Comparison of ENCODE assay signal across 22 cellular contexts in genomic region chr16:79100456-79100855, GRCh38.
"Had no signal": no experiment of that assay in that cellular context is flagged by ENCODE, and none has a peak within 500 bp of the region (broad histone marks: within the 10 kb centered on the region; RNA-seq: fewer than 3 reads in every experiment).

No MANE protein-coding gene starts in this region.

- H3K4me3 ChIP-seq: breast epithelium, coronary artery, gastroesophageal sphincter, heart left ventricle, sigmoid colon, smooth muscle cell, stomach, suprapubic skin, tibial nerve had no signal

- DNase-seq: activated CD8-positive, alpha-beta memory T cell treated with anti-CD3 and anti-CD28 coated beads for 24 hours; activated naive CD4-positive, alpha-beta T cell treated with Interleukin-2 at 50 U/mL for 16 hours; activated naive CD8-positive, alpha-beta T cell treated with anti-CD3 and anti-CD28 coated beads, Interleukin-2, amount 10 ng/mL, durations not matched to agents 7 days and 5 days; activated T-cell treated with anti-CD3 and anti-CD28 coated beads, Interleukin-2, amount 50 U/mL, for 48 hours; amniotic stem cell; cerebellar nuclear complex; heart left ventricle; occipital lobe; sigmoid colon; stimulated activated CD4-positive, alpha-beta T cell treated with anti-CD3 and anti-CD28 coated beads, Interleukin-15, amount 100 ng/mL, for 24 hours; stomach; T1000 had no signal

- H3K9me3 Mint-ChIP-seq: natural killer cell treated with Interleukin-12 subunit alpha and Interleukin-12 subunit beta and Interleukin-15 and Interleukin-18, amount 100 ng/mL, for 72 hours; stimulated activated memory B cell treated with anti-CD40 and anti-IgM and Interleukin-4, amounts not matched to agents 10 μg/mL and 1 μg/mL and 100 μg/mL, for 72 hours; WTC11 had no signal

- H3K36me3 Mint-ChIP-seq: natural killer cell treated with Interleukin-12 subunit alpha and Interleukin-12 subunit beta and Interleukin-15 and Interleukin-18, amount 100 ng/mL, for 72 hours; WTC11 had no signal

- H3K27ac Mint-ChIP-seq: activated naive CD8-positive, alpha-beta T cell treated with anti-CD3 and anti-CD28 coated beads, Interleukin-2, amount 10 ng/mL, durations not matched to agents 7 days and 5 days; natural killer cell treated with Interleukin-12 subunit alpha and Interleukin-12 subunit beta and Interleukin-15 and Interleukin-18, amount 100 ng/mL, for 72 hours; stimulated activated memory B cell treated with anti-CD40 and anti-IgM and Interleukin-4, amounts not matched to agents 10 μg/mL and 1 μg/mL and 100 μg/mL, for 72 hours; WTC11 had no signal

- H3K4me3 Mint-ChIP-seq: activated naive CD8-positive, alpha-beta T cell treated with anti-CD3 and anti-CD28 coated beads, Interleukin-2, amount 10 ng/mL, durations not matched to agents 7 days and 5 days; natural killer cell treated with Interleukin-12 subunit alpha and Interleukin-12 subunit beta and Interleukin-15 and Interleukin-18, amount 100 ng/mL, for 72 hours; stimulated activated memory B cell treated with anti-CD40 and anti-IgM and Interleukin-4, amounts not matched to agents 10 μg/mL and 1 μg/mL and 100 μg/mL, for 72 hours; WTC11 had no signal

- FAIRE-seq: islet of Langerhans had no signal

- H3K27me3 ChIP-seq: breast epithelium, gastroesophageal sphincter, heart left ventricle, sigmoid colon, stomach, suprapubic skin, tibial nerve had no signal

- H3K36me3 ChIP-seq: breast epithelium, gastroesophageal sphincter, heart left ventricle, sigmoid colon, stomach, suprapubic skin, tibial nerve had no signal

- ATAC-seq: gastroesophageal sphincter; heart left ventricle; natural killer cell treated with Interleukin-12 subunit alpha and Interleukin-12 subunit beta and Interleukin-15 and Interleukin-18, amount 100 ng/mL, for 72 hours; stimulated activated memory B cell treated with anti-CD40 and anti-IgM and Interleukin-4, amounts not matched to agents 10 μg/mL and 1 μg/mL and 100 μg/mL, for 72 hours; WTC11 had no signal
